10 cellular contexts compared by ENCODE assay signal in the genomic region with DNA sequence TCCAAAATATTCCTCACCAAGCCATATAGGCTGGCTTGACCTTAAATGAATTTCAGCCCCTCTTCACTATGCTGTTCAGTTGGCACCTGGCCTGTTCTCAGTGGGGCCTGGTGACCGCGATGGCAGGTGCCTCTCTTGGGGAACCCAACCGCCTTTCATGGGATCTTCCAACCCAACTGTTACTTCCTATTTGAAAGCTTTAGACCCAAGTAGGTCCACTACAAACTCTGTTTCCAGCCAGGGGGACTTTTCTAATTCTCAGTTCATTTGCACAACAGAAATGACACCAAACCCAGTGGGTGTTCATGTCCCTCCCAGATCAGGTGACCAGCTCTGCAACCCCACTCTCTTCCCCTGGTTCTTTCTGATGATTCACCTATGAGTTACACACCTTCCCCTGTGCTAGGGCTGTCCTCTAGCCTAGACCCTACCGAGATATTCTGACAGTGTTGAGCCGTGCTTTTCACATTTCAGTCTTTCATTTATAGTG. TPM values are rescaled to one million over a fixed set of nuclear protein-coding genes. Genes with fewer than 3 reads are reported as not detected.
DNase-seq lines count a peak whose midpoint lies in the region; ATAC-seq lines count a peak whose summit lies in the region.
"Had no signal": no experiment of that assay in that cellular context is flagged by ENCODE, and none has a peak within 500 bp of the region (broad histone marks: within the 10 kb centered on the region; RNA-seq: fewer than 3 reads in every experiment).

No MANE protein-coding gene starts in this region.

- ATAC-seq in GM18867 (IDR thresholded peaks at IDR 0.05; ENCODE audit: unreplicated experiment): peak; percentile 73
- peak; percentile 56 for ATAC-seq in GM21423 (IDR thresholded peaks at IDR 0.05; ENCODE audit: unreplicated experiment)
- peak; percentile 58 for ATAC-seq in HG03159 (IDR thresholded peaks at IDR 0.05; ENCODE audit: unreplicated experiment)
- peak; percentile 26 for ATAC-seq in left colon

- intact Hi-C loops in left colon (cut with DNase I, micrococcal nuclease) (no loop called here), posterior cingulate gyrus (cut with DNase I) (no loop called here)

- in situ Hi-C loops in KBM-7 (cut with MboI; ENCODE audit: low pct_unique_long_range_greater_than_20kb, low sequenced_read_pairs): no loop called here

- DNase-seq in left colon (no peak), posterior cingulate gyrus (no peak), KBM-7 (no peak), HT-29 (ENCODE audit: low spot score) (no peak)
- DNase-seq: GOT3; NCI-H446; stimulated activated CD4-positive, alpha-beta T cell treated with anti-CD3 and anti-CD28 coated beads, Interleukin-4, amount 100 ng/mL, for 24 hours had no signal

RNA-seq across cellular contexts. Expression of gene NDUFV2, which starts 35.6 kb away (rescaled TPM):
- total RNA-seq in left colon: 100 to 1,000 TPM; 167 to 191 TPM
- 135 and 152 TPM in 2 replicates for total RNA-seq in HT-29 (2014; rRNA removed; shearing (Covaris generic))
